In the genomic region with DNA sequence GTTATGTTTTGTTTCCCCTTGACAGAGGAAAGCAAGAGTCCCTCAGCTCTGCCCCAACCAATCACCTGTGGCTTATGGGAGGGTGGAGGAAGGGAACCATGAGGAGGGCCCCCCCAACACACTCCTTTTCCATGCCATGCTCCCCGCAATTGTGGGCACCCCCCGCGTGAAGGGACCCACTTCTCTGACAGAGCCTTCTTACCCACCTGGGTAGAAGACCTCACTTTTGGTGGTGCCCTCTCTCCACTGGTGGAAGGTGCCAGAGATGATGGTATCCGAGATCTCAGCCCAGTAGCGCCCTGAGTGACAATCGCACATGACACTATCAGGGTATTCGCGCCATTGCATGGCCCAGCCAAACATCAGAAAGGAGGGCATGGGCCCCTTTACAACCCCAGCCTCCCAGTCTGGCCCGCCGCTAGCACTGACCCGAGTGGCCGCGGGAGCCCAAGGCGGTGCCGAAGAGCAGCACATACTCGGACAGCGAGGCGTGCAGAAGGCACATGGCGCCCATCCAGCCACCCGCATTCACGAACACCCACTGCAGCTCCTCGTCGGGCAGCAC, we compare ENCODE assay signal across 1 cellular context.
TF ChIP-seq lines count a peak whose summit lies in the region.

No MANE protein-coding gene starts in this region.

TF ChIP-seq in endothelial cell of umbilical vein, 7 proteins besides CTCF, POLR2A, EP300 and RAD21:
- TF ChIP-seq MYC (IDR thresholded peaks at IDR 0.05; ENCODE audit: low read depth, low read length) (peak; percentile 19), EZH2 (IDR thresholded peaks at IDR 0.05; ENCODE audit: borderline replicate concordance, low read depth, low read length, severe bottlenecking) (no peak)
